2 cellular contexts compared by ENCODE assay signal in the genomic region with DNA sequence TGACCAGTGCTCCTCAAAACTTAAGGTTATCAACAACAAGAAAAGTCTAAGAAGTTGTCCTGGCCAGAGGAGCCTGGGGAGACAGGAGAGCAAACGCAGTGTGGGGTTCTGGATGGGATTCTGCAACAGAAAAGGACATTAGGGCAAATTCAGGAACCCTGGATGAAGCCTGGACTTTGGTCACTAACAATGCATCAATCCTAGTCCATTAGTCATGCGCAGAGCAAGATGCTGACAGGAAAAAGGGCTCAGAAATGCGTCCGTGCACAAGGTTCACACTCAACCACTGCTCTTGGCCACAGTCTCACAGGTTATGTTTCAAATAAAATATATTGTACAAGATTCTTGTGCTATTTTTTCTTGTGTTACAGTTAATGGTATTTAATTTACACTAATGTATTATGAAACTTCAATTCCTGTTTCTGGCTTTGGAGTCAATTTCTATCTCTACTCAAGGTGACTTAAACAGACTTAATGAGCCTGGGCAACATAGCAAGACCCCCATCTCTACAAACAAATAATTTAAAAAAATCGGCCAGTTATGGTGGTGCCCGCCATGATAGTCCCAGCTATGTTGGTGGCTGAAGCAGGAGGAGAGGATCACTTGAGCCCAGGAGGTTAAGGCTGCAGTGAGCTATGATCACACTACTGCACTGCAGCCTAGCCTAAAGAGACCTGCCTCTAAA.
TF ChIP-seq lines count a peak whose summit lies in the region.

No MANE protein-coding gene starts in this region.

TF ChIP-seq in K562, 482 proteins besides CTCF, POLR2A, EP300 and RAD21 (continued from another document):
- TF ChIP-seq, protein P1, sequence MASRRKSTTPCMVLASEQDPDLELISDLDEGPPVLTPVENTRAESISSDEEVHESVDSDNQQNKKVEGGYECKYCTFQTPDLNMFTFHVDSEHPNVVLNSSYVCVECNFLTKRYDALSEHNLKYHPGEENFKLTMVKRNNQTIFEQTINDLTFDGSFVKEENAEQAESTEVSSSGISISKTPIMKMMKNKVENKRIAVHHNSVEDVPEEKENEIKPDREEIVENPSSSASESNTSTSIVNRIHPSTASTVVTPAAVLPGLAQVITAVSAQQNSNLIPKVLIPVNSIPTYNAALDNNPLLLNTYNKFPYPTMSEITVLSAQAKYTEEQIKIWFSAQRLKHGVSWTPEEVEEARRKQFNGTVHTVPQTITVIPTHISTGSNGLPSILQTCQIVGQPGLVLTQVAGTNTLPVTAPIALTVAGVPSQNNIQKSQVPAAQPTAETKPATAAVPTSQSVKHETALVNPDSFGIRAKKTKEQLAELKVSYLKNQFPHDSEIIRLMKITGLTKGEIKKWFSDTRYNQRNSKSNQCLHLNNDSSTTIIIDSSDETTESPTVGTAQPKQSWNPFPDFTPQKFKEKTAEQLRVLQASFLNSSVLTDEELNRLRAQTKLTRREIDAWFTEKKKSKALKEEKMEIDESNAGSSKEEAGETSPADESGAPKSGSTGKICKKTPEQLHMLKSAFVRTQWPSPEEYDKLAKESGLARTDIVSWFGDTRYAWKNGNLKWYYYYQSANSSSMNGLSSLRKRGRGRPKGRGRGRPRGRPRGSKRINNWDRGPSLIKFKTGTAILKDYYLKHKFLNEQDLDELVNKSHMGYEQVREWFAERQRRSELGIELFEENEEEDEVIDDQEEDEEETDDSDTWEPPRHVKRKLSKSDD (conservative IDR thresholded peaks at IDR 0.05; ENCODE audit: low read length), result no peak
- no peak for TF ChIP-seq CC2D1A (IDR thresholded peaks at IDR 0.05)
- no peak for TF ChIP-seq HNRNPK (IDR thresholded peaks at IDR 0.05; ENCODE audit: low read depth, low read length, poor library complexity, severe bottlenecking)
- TF ChIP-seq FOS (IDR thresholded peaks at IDR 0.05; ENCODE audit: extremely low read depth, insufficient read length), result no peak

TF ChIP-seq in HepG2, 621 proteins besides CTCF, POLR2A, EP300 and RAD21 (continued from another document and continues in another):
- TF ChIP-seq, protein P2, sequence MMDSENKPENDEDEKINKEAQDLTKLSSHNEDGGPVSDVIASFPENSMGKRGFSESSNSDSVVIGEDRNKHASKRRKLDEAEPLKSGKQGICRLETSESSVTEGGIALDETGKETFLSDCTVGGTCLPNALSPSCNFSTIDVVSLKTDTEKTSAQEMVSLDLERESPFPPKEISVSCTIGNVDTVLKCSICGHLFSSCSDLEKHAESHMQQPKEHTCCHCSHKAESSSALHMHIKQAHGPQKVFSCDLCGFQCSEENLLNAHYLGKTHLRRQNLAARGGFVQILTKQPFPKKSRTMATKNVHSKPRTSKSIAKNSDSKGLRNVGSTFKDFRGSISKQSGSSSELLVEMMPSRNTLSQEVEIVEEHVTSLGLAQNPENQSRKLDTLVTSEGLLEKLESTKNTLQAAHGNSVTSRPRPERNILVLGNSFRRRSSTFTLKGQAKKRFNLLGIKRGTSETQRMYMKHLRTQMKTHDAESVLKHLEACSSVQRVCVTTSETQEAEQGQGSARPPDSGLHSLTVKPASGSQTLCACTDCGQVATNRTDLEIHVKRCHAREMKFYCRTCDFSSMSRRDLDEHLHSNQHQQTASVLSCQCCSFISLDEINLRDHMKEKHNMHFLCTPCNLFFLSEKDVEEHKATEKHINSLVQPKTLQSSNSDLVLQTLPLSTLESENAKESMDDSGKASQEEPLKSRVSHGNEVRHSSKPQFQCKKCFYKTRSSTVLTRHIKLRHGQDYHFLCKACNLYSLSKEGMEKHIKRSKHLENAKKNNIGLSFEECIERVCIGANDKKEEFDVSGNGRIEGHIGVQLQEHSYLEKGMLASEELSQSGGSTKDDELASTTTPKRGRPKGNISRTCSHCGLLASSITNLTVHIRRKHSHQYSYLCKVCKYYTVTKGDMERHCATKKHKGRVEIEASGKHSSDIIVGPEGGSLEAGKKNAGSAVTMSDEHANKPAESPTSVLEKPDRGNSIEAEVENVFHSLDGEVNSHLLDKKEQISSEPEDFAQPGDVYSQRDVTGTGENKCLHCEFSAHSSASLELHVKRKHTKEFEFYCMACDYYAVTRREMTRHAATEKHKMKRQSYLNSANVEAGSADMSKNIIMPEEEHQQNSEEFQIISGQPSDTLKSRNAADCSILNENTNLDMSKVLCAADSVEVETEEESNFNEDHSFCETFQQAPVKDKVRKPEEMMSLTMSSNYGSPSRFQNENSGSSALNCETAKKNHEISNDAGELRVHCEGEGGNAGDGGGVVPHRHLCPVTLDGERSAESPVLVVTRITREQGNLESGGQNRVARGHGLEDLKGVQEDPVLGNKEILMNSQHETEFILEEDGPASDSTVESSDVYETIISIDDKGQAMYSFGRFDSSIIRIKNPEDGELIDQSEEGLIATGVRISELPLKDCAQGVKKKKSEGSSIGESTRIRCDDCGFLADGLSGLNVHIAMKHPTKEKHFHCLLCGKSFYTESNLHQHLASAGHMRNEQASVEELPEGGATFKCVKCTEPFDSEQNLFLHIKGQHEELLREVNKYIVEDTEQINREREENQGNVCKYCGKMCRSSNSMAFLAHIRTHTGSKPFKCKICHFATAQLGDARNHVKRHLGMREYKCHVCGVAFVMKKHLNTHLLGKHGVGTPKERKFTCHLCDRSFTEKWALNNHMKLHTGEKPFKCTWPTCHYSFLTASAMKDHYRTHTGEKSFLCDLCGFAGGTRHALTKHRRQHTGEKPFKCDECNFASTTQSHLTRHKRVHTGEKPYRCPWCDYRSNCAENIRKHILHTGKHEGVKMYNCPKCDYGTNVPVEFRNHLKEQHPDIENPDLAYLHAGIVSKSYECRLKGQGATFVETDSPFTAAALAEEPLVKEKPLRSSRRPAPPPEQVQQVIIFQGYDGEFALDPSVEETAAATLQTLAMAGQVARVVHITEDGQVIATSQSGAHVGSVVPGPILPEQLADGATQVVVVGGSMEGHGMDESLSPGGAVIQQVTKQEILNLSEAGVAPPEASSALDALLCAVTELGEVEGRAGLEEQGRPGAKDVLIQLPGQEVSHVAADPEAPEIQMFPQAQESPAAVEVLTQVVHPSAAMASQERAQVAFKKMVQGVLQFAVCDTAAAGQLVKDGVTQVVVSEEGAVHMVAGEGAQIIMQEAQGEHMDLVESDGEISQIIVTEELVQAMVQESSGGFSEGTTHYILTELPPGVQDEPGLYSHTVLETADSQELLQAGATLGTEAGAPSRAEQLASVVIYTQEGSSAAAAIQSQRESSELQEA (CRISPR knock-in tag; IDR thresholded peaks at IDR 0.05; ENCODE audit: not compliant biosample characterization), result no peak
- TF ChIP-seq NR2F6 (IDR thresholded peaks at IDR 0.05) (0 out of 2 replicates have a peak, but pooled peaks have one; percentile 26), NR2F6 (CRISPR knock-in tag; IDR thresholded peaks at IDR 0.05) (no peak), NCOA1 (CRISPR knock-in tag; IDR thresholded peaks at IDR 0.05) (no peak), ZNF205 (CRISPR knock-in tag; IDR thresholded peaks at IDR 0.05) (0 out of 2 replicates have a peak, but pooled peaks have one; percentile 32), HNF4A (CRISPR knock-in tag; IDR thresholded peaks at IDR 0.05) (peak; percentile 90), ZNF292 (CRISPR knock-in tag; IDR thresholded peaks at IDR 0.05; ENCODE audit: borderline replicate concordance, low read depth) (peak; percentile 39; the same call in 1 of the 2 replicates), ESRRA (CRISPR knock-in tag; IDR thresholded peaks at IDR 0.05; ENCODE audit: low read depth) (peak; percentile 40; the same call in 1 of the 2 replicates), MAFF (IDR thresholded peaks at IDR 0.05; ENCODE audit: low read depth, low read length) (0 out of 2 replicates have a peak, but pooled peaks have one; percentile 17), HOXD1 (CRISPR knock-in tag; IDR thresholded peaks at IDR 0.05) (no peak), POLR2AphosphoS5 (IDR thresholded peaks at IDR 0.05; ENCODE audit: low read depth, low read length) (peak; percentile 31; the same call in 1 of the 2 replicates), HOXA3 (CRISPR knock-in tag; IDR thresholded peaks at IDR 0.05) (peak; percentile 46), MIXL1 (CRISPR knock-in tag; IDR thresholded peaks at IDR 0.05) (peak; percentile 47; the same call in 1 of the 2 replicates), NAIF1 (CRISPR knock-in tag; IDR thresholded peaks at IDR 0.05; ENCODE audit: borderline replicate concordance) (no peak), TEAD2 (CRISPR knock-in tag; IDR thresholded peaks at IDR 0.05) (no peak), SALL1 (CRISPR knock-in tag; IDR thresholded peaks at IDR 0.05) (peak; percentile 36; the same call in 1 of the 2 replicates), FOSL2 (CRISPR knock-in tag; IDR thresholded peaks at IDR 0.05) (peak; percentile 86), ZNF441 (CRISPR knock-in tag; IDR thresholded peaks at IDR 0.05; ENCODE audit: borderline replicate concordance) (no peak), PHF21A (CRISPR knock-in tag; IDR thresholded peaks at IDR 0.05) (0 out of 2 replicates have a peak, but pooled peaks have one; percentile 21), ZNF274 (CRISPR knock-in tag; IDR thresholded peaks at IDR 0.05) (no peak), RCOR2 (CRISPR knock-in tag; IDR thresholded peaks at IDR 0.05) (peak; percentile 56; the same call in 1 of the 2 replicates), ZFP37 (CRISPR knock-in tag; IDR thresholded peaks at IDR 0.05; ENCODE audit: borderline replicate concordance) (0 out of 2 replicates have a peak, but pooled peaks have one; percentile 35), MLLT10 (CRISPR knock-in tag; IDR thresholded peaks at IDR 0.05) (no peak), ARNTL (CRISPR knock-in tag; IDR thresholded peaks at IDR 0.05) (no peak), ZNF121 (CRISPR knock-in tag; IDR thresholded peaks at IDR 0.05) (peak; percentile 93), SAP130 (CRISPR knock-in tag; IDR thresholded peaks at IDR 0.05; ENCODE audit: low read depth) (peak; percentile 54), GATAD2A (CRISPR knock-in tag; IDR thresholded peaks at IDR 0.05) (0 out of 2 replicates have a peak, but pooled peaks have one; percentile 34), ZNF614 (CRISPR knock-in tag; IDR thresholded peaks at IDR 0.05; ENCODE audit: borderline replicate concordance) (0 out of 2 replicates have a peak, but pooled peaks have one; percentile 36), YEATS4 (CRISPR knock-in tag; IDR thresholded peaks at IDR 0.05; ENCODE audit: borderline replicate concordance) (0 out of 2 replicates have a peak, but pooled peaks have one; percentile 35)
- TF ChIP-seq, protein P3, sequence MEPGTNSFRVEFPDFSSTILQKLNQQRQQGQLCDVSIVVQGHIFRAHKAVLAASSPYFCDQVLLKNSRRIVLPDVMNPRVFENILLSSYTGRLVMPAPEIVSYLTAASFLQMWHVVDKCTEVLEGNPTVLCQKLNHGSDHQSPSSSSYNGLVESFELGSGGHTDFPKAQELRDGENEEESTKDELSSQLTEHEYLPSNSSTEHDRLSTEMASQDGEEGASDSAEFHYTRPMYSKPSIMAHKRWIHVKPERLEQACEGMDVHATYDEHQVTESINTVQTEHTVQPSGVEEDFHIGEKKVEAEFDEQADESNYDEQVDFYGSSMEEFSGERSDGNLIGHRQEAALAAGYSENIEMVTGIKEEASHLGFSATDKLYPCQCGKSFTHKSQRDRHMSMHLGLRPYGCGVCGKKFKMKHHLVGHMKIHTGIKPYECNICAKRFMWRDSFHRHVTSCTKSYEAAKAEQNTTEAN (CRISPR knock-in tag; conservative IDR thresholded peaks at IDR 0.05), result peak; percentile 61
- TF ChIP-seq, protein P4, sequence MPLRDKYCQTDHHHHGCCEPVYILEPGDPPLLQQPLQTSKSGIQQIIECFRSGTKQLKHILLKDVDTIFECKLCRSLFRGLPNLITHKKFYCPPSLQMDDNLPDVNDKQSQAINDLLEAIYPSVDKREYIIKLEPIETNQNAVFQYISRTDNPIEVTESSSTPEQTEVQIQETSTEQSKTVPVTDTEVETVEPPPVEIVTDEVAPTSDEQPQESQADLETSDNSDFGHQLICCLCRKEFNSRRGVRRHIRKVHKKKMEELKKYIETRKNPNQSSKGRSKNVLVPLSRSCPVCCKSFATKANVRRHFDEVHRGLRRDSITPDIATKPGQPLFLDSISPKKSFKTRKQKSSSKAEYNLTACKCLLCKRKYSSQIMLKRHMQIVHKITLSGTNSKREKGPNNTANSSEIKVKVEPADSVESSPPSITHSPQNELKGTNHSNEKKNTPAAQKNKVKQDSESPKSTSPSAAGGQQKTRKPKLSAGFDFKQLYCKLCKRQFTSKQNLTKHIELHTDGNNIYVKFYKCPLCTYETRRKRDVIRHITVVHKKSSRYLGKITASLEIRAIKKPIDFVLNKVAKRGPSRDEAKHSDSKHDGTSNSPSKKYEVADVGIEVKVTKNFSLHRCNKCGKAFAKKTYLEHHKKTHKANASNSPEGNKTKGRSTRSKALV (CRISPR knock-in tag; IDR thresholded peaks at IDR 0.05), result 0 out of 2 replicates have a peak, but pooled peaks have one; percentile 34
- TF ChIP-seq, protein P5, sequence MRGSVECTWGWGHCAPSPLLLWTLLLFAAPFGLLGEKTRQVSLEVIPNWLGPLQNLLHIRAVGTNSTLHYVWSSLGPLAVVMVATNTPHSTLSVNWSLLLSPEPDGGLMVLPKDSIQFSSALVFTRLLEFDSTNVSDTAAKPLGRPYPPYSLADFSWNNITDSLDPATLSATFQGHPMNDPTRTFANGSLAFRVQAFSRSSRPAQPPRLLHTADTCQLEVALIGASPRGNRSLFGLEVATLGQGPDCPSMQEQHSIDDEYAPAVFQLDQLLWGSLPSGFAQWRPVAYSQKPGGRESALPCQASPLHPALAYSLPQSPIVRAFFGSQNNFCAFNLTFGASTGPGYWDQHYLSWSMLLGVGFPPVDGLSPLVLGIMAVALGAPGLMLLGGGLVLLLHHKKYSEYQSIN (CRISPR knock-in tag; IDR thresholded peaks at IDR 0.05; ENCODE audit: borderline replicate concordance), result no peak
- TF ChIP-seq, protein P6, sequence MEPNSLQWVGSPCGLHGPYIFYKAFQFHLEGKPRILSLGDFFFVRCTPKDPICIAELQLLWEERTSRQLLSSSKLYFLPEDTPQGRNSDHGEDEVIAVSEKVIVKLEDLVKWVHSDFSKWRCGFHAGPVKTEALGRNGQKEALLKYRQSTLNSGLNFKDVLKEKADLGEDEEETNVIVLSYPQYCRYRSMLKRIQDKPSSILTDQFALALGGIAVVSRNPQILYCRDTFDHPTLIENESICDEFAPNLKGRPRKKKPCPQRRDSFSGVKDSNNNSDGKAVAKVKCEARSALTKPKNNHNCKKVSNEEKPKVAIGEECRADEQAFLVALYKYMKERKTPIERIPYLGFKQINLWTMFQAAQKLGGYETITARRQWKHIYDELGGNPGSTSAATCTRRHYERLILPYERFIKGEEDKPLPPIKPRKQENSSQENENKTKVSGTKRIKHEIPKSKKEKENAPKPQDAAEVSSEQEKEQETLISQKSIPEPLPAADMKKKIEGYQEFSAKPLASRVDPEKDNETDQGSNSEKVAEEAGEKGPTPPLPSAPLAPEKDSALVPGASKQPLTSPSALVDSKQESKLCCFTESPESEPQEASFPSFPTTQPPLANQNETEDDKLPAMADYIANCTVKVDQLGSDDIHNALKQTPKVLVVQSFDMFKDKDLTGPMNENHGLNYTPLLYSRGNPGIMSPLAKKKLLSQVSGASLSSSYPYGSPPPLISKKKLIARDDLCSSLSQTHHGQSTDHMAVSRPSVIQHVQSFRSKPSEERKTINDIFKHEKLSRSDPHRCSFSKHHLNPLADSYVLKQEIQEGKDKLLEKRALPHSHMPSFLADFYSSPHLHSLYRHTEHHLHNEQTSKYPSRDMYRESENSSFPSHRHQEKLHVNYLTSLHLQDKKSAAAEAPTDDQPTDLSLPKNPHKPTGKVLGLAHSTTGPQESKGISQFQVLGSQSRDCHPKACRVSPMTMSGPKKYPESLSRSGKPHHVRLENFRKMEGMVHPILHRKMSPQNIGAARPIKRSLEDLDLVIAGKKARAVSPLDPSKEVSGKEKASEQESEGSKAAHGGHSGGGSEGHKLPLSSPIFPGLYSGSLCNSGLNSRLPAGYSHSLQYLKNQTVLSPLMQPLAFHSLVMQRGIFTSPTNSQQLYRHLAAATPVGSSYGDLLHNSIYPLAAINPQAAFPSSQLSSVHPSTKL (CRISPR knock-in tag; IDR thresholded peaks at IDR 0.05), result peak; percentile 51
- TF ChIP-seq, protein P7, sequence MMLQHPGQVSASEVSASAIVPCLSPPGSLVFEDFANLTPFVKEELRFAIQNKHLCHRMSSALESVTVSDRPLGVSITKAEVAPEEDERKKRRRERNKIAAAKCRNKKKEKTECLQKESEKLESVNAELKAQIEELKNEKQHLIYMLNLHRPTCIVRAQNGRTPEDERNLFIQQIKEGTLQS (CRISPR knock-in tag; IDR thresholded peaks at IDR 0.05), result 0 out of 2 replicates have a peak, but pooled peaks have one; percentile 26
